16 cellular contexts compared by ENCODE assay signal in genomic region chr1:167400359-167400953, GRCh38.
DNase-seq lines count a peak whose midpoint lies in the region; ATAC-seq, FAIRE-seq and TF ChIP-seq lines count a peak whose summit lies in the region.
"Had no signal": no experiment of that assay in that cellular context is flagged by ENCODE, and none has a peak within 500 bp of the region (broad histone marks: within the 10 kb centered on the region; RNA-seq: fewer than 3 reads in every experiment).

No MANE protein-coding gene starts in this region.

- no peak overlapping the region for H3K56ac ChIP-seq in IMR-90 (ENCODE audit: extremely low read depth, insufficient read depth, low read length)

- no peak for TF ChIP-seq POLR2A in IMR-90 (IDR thresholded peaks at IDR 0.05; ENCODE audit: low read depth, low read length)
- no peak for TF ChIP-seq POLR2A in K562 (conservative IDR thresholded peaks at IDR 0.05)

- in situ Hi-C loops in IMR-90 (cut with MboI; ENCODE audit: low sequenced_read_pairs) = no loop called here
- in situ Hi-C loops in K562 (cut with MboI) = no loop called here
- in situ Hi-C loops in ACHN (cut with HindIII; ENCODE audit: low pct_ligation_motif_present, low pct_unique_long_range_greater_than_20kb, low sequenced_read_pairs) = no loop called here

- H3K36me3 Mint-ChIP-seq in activated naive CD8-positive, alpha-beta T cell treated with anti-CD3 and anti-CD28 coated beads, Interleukin-2, amount 10 ng/mL, durations not matched to agents 7 days and 5 days = peaks cover 21% of the 10 kb centered on the region
- H3K36me3 Mint-ChIP-seq in activated naive CD8-positive, alpha-beta T cell treated with anti-CD3 and anti-CD28 coated beads, Interleukin-2, amount 50 U/mL, for 24 hours (ENCODE audit: low read depth) = peaks cover 21% of the 10 kb centered on the region

- no peaks in the 10 kb centered on the region for H3K4me1 ChIP-seq in IMR-90 (ENCODE audit: control insufficient read depth, insufficient read depth, low read length)
- no peaks in the 10 kb centered on the region for H3K4me1 ChIP-seq in K562 (replicated peaks in 1 of 2; ENCODE audit: control insufficient read depth in 2 of 2, insufficient read depth in 2 of 2, low read length in 2 of 2)
- H3K4me1 ChIP-seq in small intestine (ENCODE audit: control insufficient read depth in 2 of 2, insufficient read depth in 1 of 2, low read depth in 1 of 2, low read length in 1 of 2) = no peaks in the 10 kb centered on the region
- H3K4me1 ChIP-seq: BLaER1 had no signal

- no peak overlapping the region for H2BK120ac ChIP-seq in IMR-90 (ENCODE audit: low read depth, low read length)

- BruUV-seq in IMR-90 (replicated peaks; lab: Mats Ljungman, UMichigan) = no TSS peak
- BruUV-seq in K562 (replicated peaks; lab: Mats Ljungman, UMichigan) = no TSS peak

- no peak overlapping the region for H4K5ac ChIP-seq in IMR-90 (ENCODE audit: low read depth, low read length)

- ATAC-seq in activated naive CD8-positive, alpha-beta T cell treated with anti-CD3 and anti-CD28 coated beads, Interleukin-2, amount 10 ng/mL, durations not matched to agents 7 days and 5 days (ENCODE audit: low read depth) = no peak
- no peak for ATAC-seq in activated naive CD8-positive, alpha-beta T cell treated with anti-CD3 and anti-CD28 coated beads, Interleukin-2, amount 50 U/mL, for 24 hours
- no peak for ATAC-seq in IMR-90 (ENCODE audit: low read depth)
- ATAC-seq in K562 = no peak
- no peak for ATAC-seq in HG02938 (IDR thresholded peaks at IDR 0.05; ENCODE audit: unreplicated experiment)

- H3K14ac ChIP-seq in IMR-90 (replicated peaks; ENCODE audit: low read depth, low read length) = no peak overlapping the region

- H3K79me1 ChIP-seq in IMR-90 (ENCODE audit: low read depth in 1 of 2, low read length in 2 of 2) = no peaks in the 10 kb centered on the region

- no peaks in the 10 kb centered on the region for H3K27me3 Mint-ChIP-seq in activated naive CD8-positive, alpha-beta T cell treated with anti-CD3 and anti-CD28 coated beads, Interleukin-2, amount 10 ng/mL, durations not matched to agents 7 days and 5 days
- H3K27me3 Mint-ChIP-seq in activated naive CD8-positive, alpha-beta T cell treated with anti-CD3 and anti-CD28 coated beads, Interleukin-2, amount 50 U/mL, for 24 hours = no peaks in the 10 kb centered on the region
- H3K27me3 Mint-ChIP-seq: CD4-positive, CD25-positive, alpha-beta regulatory T cell had no signal

- H4K8ac ChIP-seq in IMR-90 (ENCODE audit: low read depth in 2 of 2, low read length in 2 of 2) = no peak overlapping the region

- H2AK9ac ChIP-seq in IMR-90 (replicated peaks; ENCODE audit: low read depth, low read length, poor library complexity) = no peak overlapping the region

- H3K36me3 ChIP-seq in IMR-90 (ENCODE audit: control insufficient read depth, insufficient read depth, low read length) = peaks cover 3% of the 10 kb centered on the region; the same call in 1 of the 2 replicates
- H3K36me3 ChIP-seq in K562 (ENCODE audit: control insufficient read depth, insufficient read depth, low read length) = peaks cover 42% of the 10 kb centered on the region
- H3K36me3 ChIP-seq in small intestine (ENCODE audit: control insufficient read depth in 2 of 2, insufficient read depth in 2 of 2, low read length in 2 of 2) = peaks cover 0 to 3% of the 10 kb centered on the region in 2 donors

- no CpG with 5 or more reads among the region's 2 CpGs for WGBS in IMR-90 (ENCODE audit: extremely low coverage in 2 of 2, insufficient read length in 1 of 2), 2 experiments
- 57% methylated on average over 2 of the region's 2 CpGs for WGBS in K562 (ENCODE audit: insufficient coverage, low coverage, missing lambda C conversion rate)
- 86 to 88% (median 87%) methylated on average over 2 of the region's 2 CpGs for WGBS in small intestine, 3 donors

- no peak overlapping the region for H2AK5ac ChIP-seq in IMR-90 (ENCODE audit: low read depth, low read length)

- no peak overlapping the region for H3K4me3 ChIP-seq in IMR-90 (ENCODE audit: insufficient read depth, low read depth, low read length)
- H3K4me3 ChIP-seq in K562 = no peak overlapping the region
- H3K4me3 ChIP-seq in small intestine (ENCODE audit: low read depth in 1 of 2, low read length in 2 of 2) = no peak overlapping the region
- H3K4me3 ChIP-seq: BLaER1, GM12878 had no signal

- peak overlapping the region; percentile 2 for H3K27ac Mint-ChIP-seq in activated naive CD8-positive, alpha-beta T cell treated with anti-CD3 and anti-CD28 coated beads, Interleukin-2, amount 10 ng/mL, durations not matched to agents 7 days and 5 days
- H3K27ac Mint-ChIP-seq in activated naive CD8-positive, alpha-beta T cell treated with anti-CD3 and anti-CD28 coated beads, Interleukin-2, amount 50 U/mL, for 24 hours = no peak overlapping the region
- H3K27ac Mint-ChIP-seq: CD4-positive, CD25-positive, alpha-beta regulatory T cell had no signal

- H2AFZ ChIP-seq in IMR-90 (replicated peaks; ENCODE audit: low read length, poor library complexity) (no peak overlapping the region), K562 (ENCODE audit: low read depth, low read length) (no peak overlapping the region)

- no peak overlapping the region for H3K4me2 ChIP-seq in IMR-90 (ENCODE audit: low read depth, low read length)
- H3K4me2 ChIP-seq in K562 (ENCODE audit: insufficient read depth, low read length) = no peak overlapping the region
- H3K4me2 ChIP-seq: BLaER1, KMS-11, SK-N-SH had no signal

- no peak overlapping the region for H2BK20ac ChIP-seq in IMR-90 (ENCODE audit: low read depth, low read length)

- CTCF ChIA-PET in IMR-90 (lab: Yijun Ruan, JAX) = interaction anchor here (0.6 to 1.7 kb wide), 5 partner anchors 10 to 24 kb away, joined by 3 to 10 read pairs (median 4); no protein-coding TSS in a partner anchor
- CTCF ChIA-PET in K562 (lab: Yijun Ruan, JAX; ENCODE audit: low intra/inter-chr PET ratio) = interaction anchor here (0.6 to 2.4 kb wide), 8 partner anchors 10 to 570 kb away, joined by 3 to 19 read pairs (median 7); no protein-coding TSS in a partner anchor

- no peaks in the 10 kb centered on the region for H3K79me2 ChIP-seq in K562 (ENCODE audit: control insufficient read depth, insufficient read depth, low read length)

- no peak overlapping the region for H2BK5ac ChIP-seq in IMR-90 (ENCODE audit: low read depth, low read length, poor library complexity, severe bottlenecking)

- H3K27me3 ChIP-seq in IMR-90 (ENCODE audit: control insufficient read depth, insufficient read depth, low read length) (no peaks in the 10 kb centered on the region), K562 (ENCODE audit: control insufficient read depth in 2 of 2, insufficient read depth in 2 of 2, low read length in 2 of 2) (no peaks in the 10 kb centered on the region), small intestine (ENCODE audit: control insufficient read depth in 2 of 2, insufficient read depth in 2 of 2, low read length in 2 of 2) (no peaks in the 10 kb centered on the region)
- H3K27me3 ChIP-seq: BLaER1 had no signal

- H3K9me3 ChIP-seq in IMR-90 (ENCODE audit: control insufficient read depth, insufficient read depth, low read length) (no peaks in the 10 kb centered on the region), K562 (replicated peaks; ENCODE audit: control insufficient read depth, insufficient read depth, low read depth, low read length) (no peaks in the 10 kb centered on the region), small intestine (ENCODE audit: control insufficient read depth, low read depth) (no peaks in the 10 kb centered on the region)
- H3K9me3 ChIP-seq: BLaER1, SK-N-SH had no signal

- H3K4me3 Mint-ChIP-seq in activated naive CD8-positive, alpha-beta T cell treated with anti-CD3 and anti-CD28 coated beads, Interleukin-2, amount 10 ng/mL, durations not matched to agents 7 days and 5 days = no peak overlapping the region
- H3K4me3 Mint-ChIP-seq in activated naive CD8-positive, alpha-beta T cell treated with anti-CD3 and anti-CD28 coated beads, Interleukin-2, amount 50 U/mL, for 24 hours = no peak overlapping the region
- H3K4me3 Mint-ChIP-seq: CD4-positive, CD25-positive, alpha-beta regulatory T cell had no signal

- no peak overlapping the region for H2BK15ac ChIP-seq in IMR-90 (ENCODE audit: low read depth, low read length)

- no peak overlapping the region for H4K91ac ChIP-seq in IMR-90 (ENCODE audit: insufficient read depth, low read depth, low read length)

- no peak overlapping the region for H3K23ac ChIP-seq in IMR-90 (ENCODE audit: low read depth, low read length)

- H3K4me1 Mint-ChIP-seq in activated naive CD8-positive, alpha-beta T cell treated with anti-CD3 and anti-CD28 coated beads, Interleukin-2, amount 10 ng/mL, durations not matched to agents 7 days and 5 days = peaks cover 7% of the 10 kb centered on the region
- H3K4me1 Mint-ChIP-seq in activated naive CD8-positive, alpha-beta T cell treated with anti-CD3 and anti-CD28 coated beads, Interleukin-2, amount 50 U/mL, for 24 hours = no peaks in the 10 kb centered on the region

- H3K9ac ChIP-seq in IMR-90 (ENCODE audit: low read depth, low read length) = no peak overlapping the region
- H3K9ac ChIP-seq in K562 (ENCODE audit: insufficient read depth in 1 of 2, low read depth in 2 of 2, low read length in 2 of 2) = no peak overlapping the region
- H3K9ac ChIP-seq: BLaER1, KMS-11, SK-N-SH had no signal

- H3K9me3 Mint-ChIP-seq in activated naive CD8-positive, alpha-beta T cell treated with anti-CD3 and anti-CD28 coated beads, Interleukin-2, amount 10 ng/mL, durations not matched to agents 7 days and 5 days = no peaks in the 10 kb centered on the region
- no peaks in the 10 kb centered on the region for H3K9me3 Mint-ChIP-seq in activated naive CD8-positive, alpha-beta T cell treated with anti-CD3 and anti-CD28 coated beads, Interleukin-2, amount 50 U/mL, for 24 hours

- H4K20me1 ChIP-seq in IMR-90 (ENCODE audit: insufficient read depth, low read length) (no peaks in the 10 kb centered on the region), K562 (replicated peaks; ENCODE audit: control insufficient read depth, insufficient read depth, low read length) (no peaks in the 10 kb centered on the region)
- H4K20me1 ChIP-seq: BLaER1 had no signal

- TF ChIP-seq EP300 in K562 (IDR thresholded peaks at IDR 0.05; ENCODE audit: low read length) = no peak

- intact Hi-C loops in IMR-90 (cut with micrococcal nuclease) (loop anchor here (2.0 kb wide), 1 partner anchor 132 kb away; no protein-coding TSS in a partner anchor), K562 (cut with micrococcal nuclease) (loop anchor here (2.0 to 5.0 kb wide), 4 partner anchors 68 to 334 kb away; no protein-coding TSS in a partner anchor)

- TF ChIP-seq RAD21 in IMR-90 (IDR thresholded peaks at IDR 0.05; ENCODE audit: low read length) = no peak
- TF ChIP-seq RAD21 in K562 (CRISPR knock-in tag; conservative IDR thresholded peaks at IDR 0.05 in 1 of 2, IDR thresholded peaks at IDR 0.05 in 1 of 2) = no peak

- no peak for DNase-seq in activated naive CD8-positive, alpha-beta T cell treated with anti-CD3 and anti-CD28 coated beads, Interleukin-2, amount 10 ng/mL, durations not matched to agents 7 days and 5 days
- DNase-seq in activated naive CD8-positive, alpha-beta T cell treated with anti-CD3 and anti-CD28 coated beads, Interleukin-2, amount 50 U/mL, for 24 hours = no peak
- no peak for DNase-seq in IMR-90
- no peak for DNase-seq in K562 (ENCODE audit: extremely low read depth in 1 of 4, low spot score in 3 of 4)
- DNase-seq in small intestine = no peak
- DNase-seq in ACHN = no peak
- DNase-seq in iPS-NIHi7 (ENCODE audit: extremely low spot score) = no peak
- DNase-seq: NCI-H1436 treated with DMSO at 0.1 percent for 48 hours had no signal

- FAIRE-seq in K562 (lab: Jason Lieb, UNC) (no peak), small intestine (lab: Jason Lieb, UNC) (peak; percentile 51)
- FAIRE-seq: GM12878 had no signal

- no peak overlapping the region for H3K4ac ChIP-seq in IMR-90 (ENCODE audit: low read depth, low read length)

- H3K27ac ChIP-seq in IMR-90 (ENCODE audit: insufficient read depth, low read length) (no peak overlapping the region), K562 (ENCODE audit: extremely low read depth, low read depth, low read length) (no peak overlapping the region), small intestine (ENCODE audit: low read depth in 1 of 2, low read length in 1 of 2) (no peak overlapping the region)
- H3K27ac ChIP-seq: 22Rv1, BLaER1, HL-60, KMS-11 had no signal

- dilution Hi-C loops in IMR-90 (cut with HindIII; ENCODE audit: low sequenced_read_pairs, unreplicated experiment) = no loop called here

- POLR2A ChIA-PET in activated naive CD8-positive, alpha-beta T cell treated with anti-CD3 and anti-CD28 coated beads, Interleukin-2, amount 10 ng/mL, durations not matched to agents 7 days and 5 days (lab: Charles Lee) = interaction anchor here (0.6 kb wide), 1 partner anchor 11 kb away, joined by 5 read pairs; no protein-coding TSS in a partner anchor
- POLR2A ChIA-PET in IMR-90 (lab: Charles Lee; ENCODE audit: unreplicated experiment) = interaction anchor here (0.7 kb wide), 1 partner anchor 159 kb away, joined by 15 read pairs; no protein-coding TSS in a partner anchor
- POLR2A ChIA-PET in K562 (lab: Yijun Ruan, JAX) = no interaction called here

- no peak overlapping the region for H3K18ac ChIP-seq in IMR-90 (ENCODE audit: low read depth, low read length)

- H3K9me1 ChIP-seq in IMR-90 (ENCODE audit: insufficient read depth, low read length) (peaks cover 2% of the 10 kb centered on the region; the same call in 1 of the 2 replicates), K562 (ENCODE audit: control insufficient read depth, insufficient read depth, low read length) (no peaks in the 10 kb centered on the region)

- TF ChIP-seq CTCF in IMR-90 (conservative IDR thresholded peaks at IDR 0.05; ENCODE audit: low read depth, low read length) = no peak
- TF ChIP-seq CTCF in K562 (IDR thresholded peaks at IDR 0.05 in 2 of 3, conservative IDR thresholded peaks at IDR 0.05 in 1 of 3; ENCODE audit: insufficient read depth in 2 of 3, low read depth in 1 of 3, low read length in 3 of 3) = no peak
